ENCODE assay signal across 22 cellular contexts in genomic region chr1:31551206-31551605, GRCh38. TPM values are rescaled to one million over a fixed set of nuclear protein-coding genes. Genes with fewer than 3 reads are reported as not detected.
DNase-seq lines count a peak whose midpoint lies in the region; ATAC-seq and TF ChIP-seq lines count a peak whose summit lies in the region.
"Had no signal": no experiment of that assay in that cellular context is flagged by ENCODE, and none has a peak within 500 bp of the region (broad histone marks: within the 10 kb centered on the region; RNA-seq: fewer than 3 reads in every experiment).

No MANE protein-coding gene starts in this region.

- peaks cover 2% of the 10 kb centered on the region for H3K9me3 ChIP-seq in trophoblast cell (ENCODE audit: insufficient read depth, low read depth, low read length)
- H3K9me3 ChIP-seq: BE2C had no signal

- H4K8ac ChIP-seq in trophoblast cell (ENCODE audit: low read depth, low read length): no peak overlapping the region

- H3K14ac ChIP-seq in trophoblast cell (ENCODE audit: low read length): no peak overlapping the region

- H3K27me3 ChIP-seq in trophoblast cell (ENCODE audit: insufficient read depth, low read length): no peaks in the 10 kb centered on the region
- H3K27me3 ChIP-seq: BE2C had no signal

- H3K36me3 ChIP-seq in trophoblast cell (ENCODE audit: control insufficient read depth in 1 of 2, insufficient read depth in 2 of 2, low read length in 2 of 2): no peaks in the 10 kb centered on the region
- H3K36me3 ChIP-seq: BE2C had no signal

- no peak overlapping the region for H2BK5ac ChIP-seq in trophoblast cell (ENCODE audit: low read depth, low read length, poor library complexity)

- no peak for TF ChIP-seq CTCF in AG10803 (conservative IDR thresholded peaks at IDR 0.05; ENCODE audit: low read length)

- H2BK12ac ChIP-seq in trophoblast cell (ENCODE audit: low read length): no peak overlapping the region

- peak; percentile 54 for DNase-seq in AG10803 (ENCODE audit: low read depth)
- peak; percentile 71 for DNase-seq in HS-27A (ENCODE audit: low read depth)
- peak; percentile 26 for DNase-seq in astrocyte of the hippocampus (ENCODE audit: low read depth, low spot score)
- DNase-seq in trophoblast cell: peak in 1 of 2 donors; percentile 89
- no peak for DNase-seq in NCI-H2029 treated with DMSO at 0.1 percent for 48 hours (lab: John Stamatoyannopoulos, UW)
- DNase-seq in hippocampal formation (lab: John Stamatoyannopoulos, UW): no peak
- DNase-seq: 8988T; BE2C; CD4-positive, CD25-positive, alpha-beta regulatory T cell; KBM-7; MM.1S; NCI-H1048; NCI-H1436; NCI-H187 treated with DMSO at 0.1 percent for 48 hours; NCI-H2227 treated with DMSO at 0.1 percent for 48 hours; NCI-H510A treated with DMSO at 0.1 percent for 48 hours; NCI-H748 treated with DMSO at 0.1 percent for 48 hours; SHP77 treated with DMSO at 0.1 percent for 48 hours; T-cell had no signal

- H2AFZ ChIP-seq in trophoblast cell (ENCODE audit: insufficient read depth, low read length, poor library complexity): no peak overlapping the region

- H3K79me2 ChIP-seq in trophoblast cell (ENCODE audit: control insufficient read depth, insufficient read depth, low read length, poor library complexity): no peaks in the 10 kb centered on the region

- no peak overlapping the region for H4K91ac ChIP-seq in trophoblast cell (ENCODE audit: low read depth, low read length)

- no peak overlapping the region for H3K18ac ChIP-seq in trophoblast cell (ENCODE audit: low read length)

- no peak overlapping the region for H3K9ac ChIP-seq in trophoblast cell (ENCODE audit: low read length)

- H3K4me3 ChIP-seq in AG10803 (ENCODE audit: low read length) (no peak overlapping the region), trophoblast cell (ENCODE audit: low read depth, low read length) (no peak overlapping the region)

- peak overlapping the region; percentile 43 for H2BK120ac ChIP-seq in trophoblast cell (ENCODE audit: insufficient read depth, low read length, poor library complexity)

- peaks cover 0 to 13% of the 10 kb centered on the region in 2 experiments for H3K4me1 ChIP-seq in trophoblast cell (ENCODE audit: control insufficient read depth in 1 of 2, insufficient read depth in 2 of 2, low read length in 2 of 2)
- H3K4me1 ChIP-seq: BE2C had no signal

- no peak overlapping the region for H3K4me2 ChIP-seq in trophoblast cell (ENCODE audit: low read length)

- no CpG with 5 or more reads among the region's 1 CpG for WGBS in trophoblast cell (ENCODE audit: extremely low coverage, insufficient coverage, insufficient read length)

- H3K79me1 ChIP-seq in trophoblast cell (ENCODE audit: low read length): peaks cover 8% of the 10 kb centered on the region

- no peak overlapping the region for H3K23ac ChIP-seq in trophoblast cell (ENCODE audit: low read length)

- H3K4ac ChIP-seq in trophoblast cell (ENCODE audit: low read depth, low read length): no peak overlapping the region

- no peak overlapping the region for H4K12ac ChIP-seq in trophoblast cell (ENCODE audit: low read depth, low read length)

- no peak overlapping the region for H2AK5ac ChIP-seq in trophoblast cell (ENCODE audit: low read length)

- no peak overlapping the region for H3K27ac ChIP-seq in trophoblast cell (ENCODE audit: low read depth, low read length)
- H3K27ac ChIP-seq: HL-60, RWPE1 had no signal

- ATAC-seq in HG03439 (IDR thresholded peaks at IDR 0.05; ENCODE audit: unreplicated experiment): no peak
- ATAC-seq: T-cell had no signal

RNA-seq across cellular contexts. Expression of gene TINAGL1, which starts 25.1 kb away (rescaled TPM):
- 434 and 470 TPM in 2 replicates for polyA plus RNA-seq in trophoblast cell (2013)
- polyA plus RNA-seq: CD4-positive, CD25-positive, alpha-beta regulatory T cell had no signal

Comparison
In these comparisons a context has a peak if more than half of its experiments do, and no peak if none do; other contexts are left out.
1. DNase-seq: peak in AG10803 (single experiment), HS-27A (single experiment) and astrocyte of the hippocampus (single experiment); none in NCI-H2029 treated with DMSO at 0.1 percent for 48 hours (single experiment) and hippocampal formation (0 of 2).